In genomic region chr2:122960727-122961641, GRCh38 we compare ENCODE assay signal across 12 cellular contexts.
A peak's percentile ranks its signal among the peaks of the same experiment; 100 is the strongest.
DNase-seq lines count a peak whose midpoint lies in the region; ATAC-seq and TF ChIP-seq lines count a peak whose summit lies in the region.
"Had no signal": no experiment of that assay in that cellular context is flagged by ENCODE, and none has a peak within 500 bp of the region (broad histone marks: within the 10 kb centered on the region; RNA-seq: fewer than 3 reads in every experiment).

No MANE protein-coding gene starts in this region.

- H3K4me3 ChIP-seq in breast epithelium (no peak overlapping the region), choroid plexus epithelial cell (ENCODE audit: low read depth, low read length) (no peak overlapping the region), upper lobe of right lung (no peak overlapping the region)

- H3K27ac ChIP-seq in breast epithelium (no peak overlapping the region), upper lobe of right lung (no peak overlapping the region)

- TF ChIP-seq POLR2A in breast epithelium (IDR thresholded peaks at IDR 0.05): no peak

- H3K4me3 Mint-ChIP-seq in MCF 10A (ENCODE audit: unreplicated experiment): peak overlapping the region; percentile 44
- H3K4me3 Mint-ChIP-seq: stimulated activated naive CD8-positive, alpha-beta T cell treated with anti-CD3 and anti-CD28 coated beads, Interleukin-15, Interleukin-2, amounts not matched to agents 100 ng/mL and 50 ng/mL, for 24 hours had no signal

- no peaks in the 10 kb centered on the region for H3K9me3 Mint-ChIP-seq in MCF 10A (ENCODE audit: unreplicated experiment)

- intact Hi-C loops in MCF 10A (cut with micrococcal nuclease): loop anchor here (1.0 kb wide), 2 partner anchors 1032 to 1058 kb away; no protein-coding TSS in a partner anchor
- intact Hi-C loops in breast epithelium (cut with DNase I; ENCODE audit: low total_unique reads): no loop called here
- intact Hi-C loops in upper lobe of right lung (cut with DNase I): no loop called here

- peak overlapping the region; percentile 59 for H3K27ac Mint-ChIP-seq in MCF 10A (ENCODE audit: low read depth, unreplicated experiment)
- H3K27ac Mint-ChIP-seq: activated naive CD4-positive, alpha-beta T cell treated with anti-CD3 and anti-CD28 coated beads, Interleukin-2, amount 50 U/mL, for 72 hours; stimulated activated naive CD8-positive, alpha-beta T cell treated with anti-CD3 and anti-CD28 coated beads, Interleukin-15, Interleukin-2, amounts not matched to agents 100 ng/mL and 50 ng/mL, for 24 hours had no signal

- H3K27me3 Mint-ChIP-seq in MCF 10A (ENCODE audit: insufficient read depth, unreplicated experiment): no peaks in the 10 kb centered on the region
- H3K27me3 Mint-ChIP-seq: stimulated activated naive CD8-positive, alpha-beta T cell treated with anti-CD3 and anti-CD28 coated beads, Interleukin-15, Interleukin-2, amounts not matched to agents 100 ng/mL and 50 ng/mL, for 24 hours had no signal

- no peaks in the 10 kb centered on the region for H3K4me1 ChIP-seq in breast epithelium
- no peaks in the 10 kb centered on the region for H3K4me1 ChIP-seq in upper lobe of right lung

- DNase-seq in MCF 10A (ENCODE audit: unreplicated experiment) (peak; percentile 94), breast epithelium (ENCODE audit: low spot score in 2 of 2) (no peak), NCI-H524 treated with DMSO at 0.1 percent for 48 hours (lab: John Stamatoyannopoulos, UW) (peak; percentile 63), choroid plexus epithelial cell (ENCODE audit: low read depth) (peak; percentile 65), upper lobe of right lung (no peak), GM10248 (ENCODE audit: extremely low spot score) (no peak), A172 (ENCODE audit: low spot score) (no peak)
- DNase-seq: midbrain had no signal

- POLR2A ChIA-PET in MCF 10A (lab: Yijun Ruan, JAX): interaction anchor here (0.6 to 1.7 kb wide), 6 partner anchors 14 to 1037 kb away, joined by 3 to 7 read pairs (median 4); no protein-coding TSS in a partner anchor
- POLR2A ChIA-PET in GM10248 (lab: Yijun Ruan, JAX): no interaction called here

- CTCF ChIA-PET in MCF 10A (lab: Yijun Ruan, JAX): interaction anchor here (0.6 to 1.5 kb wide), 11 partner anchors 74 to 1062 kb away, joined by 3 to 5 read pairs (median 3); no protein-coding TSS in a partner anchor
- CTCF ChIA-PET in GM10248 (lab: Yijun Ruan, JAX): interaction anchor here (1.3 kb wide), 1 partner anchor 14 kb away, joined by 4 read pairs; no protein-coding TSS in a partner anchor

- H3K36me3 ChIP-seq in breast epithelium: no peaks in the 10 kb centered on the region
- H3K36me3 ChIP-seq in upper lobe of right lung: no peaks in the 10 kb centered on the region

- H3K4me1 Mint-ChIP-seq in MCF 10A (ENCODE audit: insufficient read depth, unreplicated experiment): peaks cover 18% of the 10 kb centered on the region

- H3K9me3 ChIP-seq in breast epithelium: no peaks in the 10 kb centered on the region
- no peaks in the 10 kb centered on the region for H3K9me3 ChIP-seq in upper lobe of right lung

- no peaks in the 10 kb centered on the region for H3K27me3 ChIP-seq in breast epithelium
- H3K27me3 ChIP-seq in upper lobe of right lung: no peaks in the 10 kb centered on the region

- ATAC-seq in upper lobe of right lung: peak; percentile 74
- no peak for ATAC-seq in GM18517 (IDR thresholded peaks at IDR 0.05; ENCODE audit: unreplicated experiment)
- ATAC-seq: esophagus mucosa had no signal

- TF ChIP-seq CTCF in MCF 10A (IDR thresholded peaks at IDR 0.05; ENCODE audit: unreplicated experiment) (peak; percentile 29), breast epithelium (IDR thresholded peaks at IDR 0.05) (no peak), choroid plexus epithelial cell (conservative IDR thresholded peaks at IDR 0.05; ENCODE audit: low read depth, low read length) (peak; percentile 28), upper lobe of right lung (IDR thresholded peaks at IDR 0.05) (no peak), GM10248 (IDR thresholded peaks at IDR 0.05; ENCODE audit: control extremely low read depth, extremely low read depth, low read depth, missing control alignments) (no peak)

- BruUV-seq in MCF 10A (replicated peaks; lab: Mats Ljungman, UMichigan): no TSS peak

- H3K36me3 Mint-ChIP-seq in MCF 10A (ENCODE audit: insufficient read depth, unreplicated experiment): no peaks in the 10 kb centered on the region
- H3K36me3 Mint-ChIP-seq: activated naive CD4-positive, alpha-beta T cell treated with anti-CD3 and anti-CD28 coated beads, Interleukin-2, amount 50 U/mL, for 72 hours had no signal

Comparison
In these comparisons a context has a peak if more than half of its experiments do, and no peak if none do; other contexts are left out.
1. DNase-seq: peak in MCF 10A (single experiment), NCI-H524 treated with DMSO at 0.1 percent for 48 hours (single experiment) and choroid plexus epithelial cell (single experiment); none in breast epithelium (0 of 2), upper lobe of right lung (single experiment), GM10248 (single experiment) and A172 (single experiment).
2. CTCF ChIP-seq: peak in MCF 10A (single experiment) and choroid plexus epithelial cell (single experiment); none in breast epithelium (0 of 3), upper lobe of right lung (single experiment) and GM10248 (single experiment).